In the genomic region with DNA sequence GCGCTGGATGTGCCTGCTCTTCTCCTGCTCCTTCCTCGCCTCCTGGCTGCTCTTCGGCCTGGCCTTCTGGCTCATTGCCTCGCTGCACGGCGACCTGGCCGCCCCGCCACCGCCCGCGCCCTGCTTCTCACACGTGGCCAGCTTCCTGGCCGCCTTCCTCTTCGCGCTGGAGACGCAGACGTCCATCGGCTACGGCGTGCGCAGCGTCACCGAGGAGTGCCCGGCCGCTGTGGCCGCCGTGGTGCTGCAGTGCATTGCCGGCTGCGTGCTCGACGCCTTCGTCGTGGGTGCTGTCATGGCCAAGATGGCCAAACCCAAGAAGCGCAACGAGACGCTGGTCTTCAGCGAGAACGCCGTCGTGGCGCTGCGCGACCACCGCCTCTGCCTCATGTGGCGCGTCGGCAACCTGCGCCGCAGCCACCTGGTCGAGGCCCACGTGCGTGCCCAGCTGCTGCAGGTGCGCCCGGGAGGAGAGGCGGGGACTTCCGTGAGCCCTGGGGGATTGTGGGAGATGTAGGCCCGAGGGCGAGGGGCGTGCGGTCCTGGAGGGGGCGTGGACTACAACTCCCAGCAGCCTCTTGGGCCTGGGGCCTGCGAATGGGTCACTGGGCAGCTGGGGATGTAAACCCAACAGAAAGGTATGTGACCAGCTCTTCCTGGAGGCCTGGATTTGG, we compare ENCODE assay signal across 1 cellular context.
TF ChIP-seq lines count a peak whose summit lies in the region.

No MANE protein-coding gene starts in this region.

TF ChIP-seq in K562, 482 proteins besides CTCF, POLR2A, EP300 and RAD21 (continued from another document and continues in another):
- TF ChIP-seq, protein P1, sequence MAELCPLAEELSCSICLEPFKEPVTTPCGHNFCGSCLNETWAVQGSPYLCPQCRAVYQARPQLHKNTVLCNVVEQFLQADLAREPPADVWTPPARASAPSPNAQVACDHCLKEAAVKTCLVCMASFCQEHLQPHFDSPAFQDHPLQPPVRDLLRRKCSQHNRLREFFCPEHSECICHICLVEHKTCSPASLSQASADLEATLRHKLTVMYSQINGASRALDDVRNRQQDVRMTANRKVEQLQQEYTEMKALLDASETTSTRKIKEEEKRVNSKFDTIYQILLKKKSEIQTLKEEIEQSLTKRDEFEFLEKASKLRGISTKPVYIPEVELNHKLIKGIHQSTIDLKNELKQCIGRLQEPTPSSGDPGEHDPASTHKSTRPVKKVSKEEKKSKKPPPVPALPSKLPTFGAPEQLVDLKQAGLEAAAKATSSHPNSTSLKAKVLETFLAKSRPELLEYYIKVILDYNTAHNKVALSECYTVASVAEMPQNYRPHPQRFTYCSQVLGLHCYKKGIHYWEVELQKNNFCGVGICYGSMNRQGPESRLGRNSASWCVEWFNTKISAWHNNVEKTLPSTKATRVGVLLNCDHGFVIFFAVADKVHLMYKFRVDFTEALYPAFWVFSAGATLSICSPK (IDR thresholded peaks at IDR 0.05; ENCODE audit: borderline replicate concordance), result no peak
- TF ChIP-seq ZBED1 (IDR thresholded peaks at IDR 0.05), result no peak
- TF ChIP-seq RBM15 (IDR thresholded peaks at IDR 0.05; ENCODE audit: insufficient read depth, low read length), result no peak
- no peak for TF ChIP-seq CREBBP (IDR thresholded peaks at IDR 0.05; ENCODE audit: low read depth, low read length)
- TF ChIP-seq, protein P2, sequence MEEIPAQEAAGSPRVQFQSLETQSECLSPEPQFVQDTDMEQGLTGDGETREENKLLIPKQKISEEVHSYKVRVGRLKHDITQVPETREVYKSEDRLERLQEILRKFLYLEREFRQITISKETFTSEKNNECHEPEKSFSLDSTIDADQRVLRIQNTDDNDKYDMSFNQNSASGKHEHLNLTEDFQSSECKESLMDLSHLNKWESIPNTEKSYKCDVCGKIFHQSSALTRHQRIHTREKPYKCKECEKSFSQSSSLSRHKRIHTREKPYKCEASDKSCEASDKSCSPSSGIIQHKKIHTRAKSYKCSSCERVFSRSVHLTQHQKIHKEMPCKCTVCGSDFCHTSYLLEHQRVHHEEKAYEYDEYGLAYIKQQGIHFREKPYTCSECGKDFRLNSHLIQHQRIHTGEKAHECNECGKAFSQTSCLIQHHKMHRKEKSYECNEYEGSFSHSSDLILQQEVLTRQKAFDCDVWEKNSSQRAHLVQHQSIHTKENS (CRISPR knock-in tag; IDR thresholded peaks at IDR 0.05), result no peak
- TF ChIP-seq, protein P3, sequence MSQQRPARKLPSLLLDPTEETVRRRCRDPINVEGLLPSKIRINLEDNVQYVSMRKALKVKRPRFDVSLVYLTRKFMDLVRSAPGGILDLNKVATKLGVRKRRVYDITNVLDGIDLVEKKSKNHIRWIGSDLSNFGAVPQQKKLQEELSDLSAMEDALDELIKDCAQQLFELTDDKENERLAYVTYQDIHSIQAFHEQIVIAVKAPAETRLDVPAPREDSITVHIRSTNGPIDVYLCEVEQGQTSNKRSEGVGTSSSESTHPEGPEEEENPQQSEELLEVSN (IDR thresholded peaks at IDR 0.05; ENCODE audit: borderline replicate concordance in 1 of 2, extremely low read depth in 1 of 2, insufficient read depth in 1 of 2, insufficient read length in 1 of 2, low read depth in 1 of 2, low read length in 1 of 2, poor library complexity in 1 of 2, severe bottlenecking in 1 of 2), result peak in 1 of 2 experiments; percentile 46
- no peak for TF ChIP-seq HNRNPH1 (optimal IDR thresholded peaks at IDR 0.05; ENCODE audit: low read depth, low read length)
- TF ChIP-seq ATF7 (IDR thresholded peaks at IDR 0.05), result no peak
- TF ChIP-seq, protein P4, sequence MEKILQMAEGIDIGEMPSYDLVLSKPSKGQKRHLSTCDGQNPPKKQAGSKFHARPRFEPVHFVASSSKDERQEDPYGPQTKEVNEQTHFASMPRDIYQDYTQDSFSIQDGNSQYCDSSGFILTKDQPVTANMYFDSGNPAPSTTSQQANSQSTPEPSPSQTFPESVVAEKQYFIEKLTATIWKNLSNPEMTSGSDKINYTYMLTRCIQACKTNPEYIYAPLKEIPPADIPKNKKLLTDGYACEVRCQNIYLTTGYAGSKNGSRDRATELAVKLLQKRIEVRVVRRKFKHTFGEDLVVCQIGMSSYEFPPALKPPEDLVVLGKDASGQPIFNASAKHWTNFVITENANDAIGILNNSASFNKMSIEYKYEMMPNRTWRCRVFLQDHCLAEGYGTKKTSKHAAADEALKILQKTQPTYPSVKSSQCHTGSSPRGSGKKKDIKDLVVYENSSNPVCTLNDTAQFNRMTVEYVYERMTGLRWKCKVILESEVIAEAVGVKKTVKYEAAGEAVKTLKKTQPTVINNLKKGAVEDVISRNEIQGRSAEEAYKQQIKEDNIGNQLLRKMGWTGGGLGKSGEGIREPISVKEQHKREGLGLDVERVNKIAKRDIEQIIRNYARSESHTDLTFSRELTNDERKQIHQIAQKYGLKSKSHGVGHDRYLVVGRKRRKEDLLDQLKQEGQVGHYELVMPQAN (IDR thresholded peaks at IDR 0.05; ENCODE audit: borderline replicate concordance), result no peak
- no peak for TF ChIP-seq TAF9B (IDR thresholded peaks at IDR 0.05; ENCODE audit: partially characterized antibody)
- TF ChIP-seq, protein P5, sequence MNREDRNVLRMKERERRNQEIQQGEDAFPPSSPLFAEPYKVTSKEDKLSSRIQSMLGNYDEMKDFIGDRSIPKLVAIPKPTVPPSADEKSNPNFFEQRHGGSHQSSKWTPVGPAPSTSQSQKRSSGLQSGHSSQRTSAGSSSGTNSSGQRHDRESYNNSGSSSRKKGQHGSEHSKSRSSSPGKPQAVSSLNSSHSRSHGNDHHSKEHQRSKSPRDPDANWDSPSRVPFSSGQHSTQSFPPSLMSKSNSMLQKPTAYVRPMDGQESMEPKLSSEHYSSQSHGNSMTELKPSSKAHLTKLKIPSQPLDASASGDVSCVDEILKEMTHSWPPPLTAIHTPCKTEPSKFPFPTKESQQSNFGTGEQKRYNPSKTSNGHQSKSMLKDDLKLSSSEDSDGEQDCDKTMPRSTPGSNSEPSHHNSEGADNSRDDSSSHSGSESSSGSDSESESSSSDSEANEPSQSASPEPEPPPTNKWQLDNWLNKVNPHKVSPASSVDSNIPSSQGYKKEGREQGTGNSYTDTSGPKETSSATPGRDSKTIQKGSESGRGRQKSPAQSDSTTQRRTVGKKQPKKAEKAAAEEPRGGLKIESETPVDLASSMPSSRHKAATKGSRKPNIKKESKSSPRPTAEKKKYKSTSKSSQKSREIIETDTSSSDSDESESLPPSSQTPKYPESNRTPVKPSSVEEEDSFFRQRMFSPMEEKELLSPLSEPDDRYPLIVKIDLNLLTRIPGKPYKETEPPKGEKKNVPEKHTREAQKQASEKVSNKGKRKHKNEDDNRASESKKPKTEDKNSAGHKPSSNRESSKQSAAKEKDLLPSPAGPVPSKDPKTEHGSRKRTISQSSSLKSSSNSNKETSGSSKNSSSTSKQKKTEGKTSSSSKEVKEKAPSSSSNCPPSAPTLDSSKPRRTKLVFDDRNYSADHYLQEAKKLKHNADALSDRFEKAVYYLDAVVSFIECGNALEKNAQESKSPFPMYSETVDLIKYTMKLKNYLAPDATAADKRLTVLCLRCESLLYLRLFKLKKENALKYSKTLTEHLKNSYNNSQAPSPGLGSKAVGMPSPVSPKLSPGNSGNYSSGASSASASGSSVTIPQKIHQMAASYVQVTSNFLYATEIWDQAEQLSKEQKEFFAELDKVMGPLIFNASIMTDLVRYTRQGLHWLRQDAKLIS (CRISPR knock-in tag; IDR thresholded peaks at IDR 0.05), result no peak
- TF ChIP-seq ZNF232 (CRISPR knock-in tag; IDR thresholded peaks at IDR 0.05), result no peak
- TF ChIP-seq MYC (IDR thresholded peaks at IDR 0.05; ENCODE audit: low read depth, low read length), result no peak
- TF ChIP-seq MYC (CRISPR knock-in tag; IDR thresholded peaks at IDR 0.05; ENCODE audit: borderline replicate concordance, low read depth), result no peak
- no peak for TF ChIP-seq CBFA2T3 (IDR thresholded peaks at IDR 0.05)
- no peak for TF ChIP-seq ZSCAN32 (CRISPR knock-in tag; IDR thresholded peaks at IDR 0.05)
- TF ChIP-seq ZNF717 (CRISPR knock-in tag; IDR thresholded peaks at IDR 0.05), result no peak
- no peak for TF ChIP-seq GATA2 (CRISPR knock-in tag; IDR thresholded peaks at IDR 0.05)
- no peak for TF ChIP-seq MEF2A (IDR thresholded peaks at IDR 0.05; ENCODE audit: control insufficient read depth, low read depth, low read length)
- peak; percentile 38; the same call in 1 of the 2 replicates for TF ChIP-seq NR2C1 (IDR thresholded peaks at IDR 0.05)
- peak; percentile 74 for TF ChIP-seq NR2C1 (tag; IDR thresholded peaks at IDR 0.05)
- TF ChIP-seq, protein P6, sequence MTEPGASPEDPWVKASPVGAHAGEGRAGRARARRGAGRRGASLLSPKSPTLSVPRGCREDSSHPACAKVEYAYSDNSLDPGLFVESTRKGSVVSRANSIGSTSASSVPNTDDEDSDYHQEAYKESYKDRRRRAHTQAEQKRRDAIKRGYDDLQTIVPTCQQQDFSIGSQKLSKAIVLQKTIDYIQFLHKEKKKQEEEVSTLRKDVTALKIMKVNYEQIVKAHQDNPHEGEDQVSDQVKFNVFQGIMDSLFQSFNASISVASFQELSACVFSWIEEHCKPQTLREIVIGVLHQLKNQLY (CRISPR knock-in tag; conservative IDR thresholded peaks at IDR 0.05), result no peak
- TF ChIP-seq TBL1XR1 (IDR thresholded peaks at IDR 0.05; ENCODE audit: low read length in 2 of 2), result no peak
- TF ChIP-seq ESRRA (IDR thresholded peaks at IDR 0.05; ENCODE audit: borderline replicate concordance, low read depth), result no peak
- no peak for TF ChIP-seq EWSR1 (IDR thresholded peaks at IDR 0.05; ENCODE audit: borderline replicate concordance, low read depth, partially characterized antibody)
- no peak for TF ChIP-seq MTA2 (IDR thresholded peaks at IDR 0.05; ENCODE audit: low read depth)
- TF ChIP-seq, protein P7, sequence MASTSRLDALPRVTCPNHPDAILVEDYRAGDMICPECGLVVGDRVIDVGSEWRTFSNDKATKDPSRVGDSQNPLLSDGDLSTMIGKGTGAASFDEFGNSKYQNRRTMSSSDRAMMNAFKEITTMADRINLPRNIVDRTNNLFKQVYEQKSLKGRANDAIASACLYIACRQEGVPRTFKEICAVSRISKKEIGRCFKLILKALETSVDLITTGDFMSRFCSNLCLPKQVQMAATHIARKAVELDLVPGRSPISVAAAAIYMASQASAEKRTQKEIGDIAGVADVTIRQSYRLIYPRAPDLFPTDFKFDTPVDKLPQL (IDR thresholded peaks at IDR 0.05; ENCODE audit: extremely low read depth, insufficient read length), result no peak
- TF ChIP-seq, protein P8, sequence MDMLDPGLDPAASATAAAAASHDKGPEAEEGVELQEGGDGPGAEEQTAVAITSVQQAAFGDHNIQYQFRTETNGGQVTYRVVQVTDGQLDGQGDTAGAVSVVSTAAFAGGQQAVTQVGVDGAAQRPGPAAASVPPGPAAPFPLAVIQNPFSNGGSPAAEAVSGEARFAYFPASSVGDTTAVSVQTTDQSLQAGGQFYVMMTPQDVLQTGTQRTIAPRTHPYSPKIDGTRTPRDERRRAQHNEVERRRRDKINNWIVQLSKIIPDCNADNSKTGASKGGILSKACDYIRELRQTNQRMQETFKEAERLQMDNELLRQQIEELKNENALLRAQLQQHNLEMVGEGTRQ (CRISPR knock-in tag; IDR thresholded peaks at IDR 0.05), result no peak
- peak; percentile 56 for TF ChIP-seq POLR2G (IDR thresholded peaks at IDR 0.05; ENCODE audit: low read depth, low read length)
- TF ChIP-seq, protein P9, sequence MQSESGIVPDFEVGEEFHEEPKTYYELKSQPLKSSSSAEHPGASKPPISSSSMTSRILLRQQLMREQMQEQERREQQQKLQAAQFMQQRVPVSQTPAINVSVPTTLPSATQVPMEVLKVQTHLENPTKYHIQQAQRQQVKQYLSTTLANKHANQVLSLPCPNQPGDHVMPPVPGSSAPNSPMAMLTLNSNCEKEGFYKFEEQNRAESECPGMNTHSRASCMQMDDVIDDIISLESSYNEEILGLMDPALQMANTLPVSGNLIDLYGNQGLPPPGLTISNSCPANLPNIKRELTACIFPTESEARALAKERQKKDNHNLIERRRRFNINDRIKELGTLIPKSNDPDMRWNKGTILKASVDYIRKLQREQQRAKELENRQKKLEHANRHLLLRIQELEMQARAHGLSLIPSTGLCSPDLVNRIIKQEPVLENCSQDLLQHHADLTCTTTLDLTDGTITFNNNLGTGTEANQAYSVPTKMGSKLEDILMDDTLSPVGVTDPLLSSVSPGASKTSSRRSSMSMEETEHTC (IDR thresholded peaks at IDR 0.05), result no peak
- no peak for TF ChIP-seq FOXP1 (CRISPR knock-in tag; IDR thresholded peaks at IDR 0.05)
- no peak for TF ChIP-seq LEF1 (IDR thresholded peaks at IDR 0.05)
- TF ChIP-seq TEAD1 (CRISPR knock-in tag; IDR thresholded peaks at IDR 0.05), result no peak
- no peak for TF ChIP-seq IFI16 (CRISPR knock-in tag; IDR thresholded peaks at IDR 0.05)
- no peak for TF ChIP-seq NUFIP1 (IDR thresholded peaks at IDR 0.05; ENCODE audit: partially characterized antibody)
- no peak for TF ChIP-seq NCOA4 (IDR thresholded peaks at IDR 0.05; ENCODE audit: partially characterized antibody)
- TF ChIP-seq, protein P10, sequence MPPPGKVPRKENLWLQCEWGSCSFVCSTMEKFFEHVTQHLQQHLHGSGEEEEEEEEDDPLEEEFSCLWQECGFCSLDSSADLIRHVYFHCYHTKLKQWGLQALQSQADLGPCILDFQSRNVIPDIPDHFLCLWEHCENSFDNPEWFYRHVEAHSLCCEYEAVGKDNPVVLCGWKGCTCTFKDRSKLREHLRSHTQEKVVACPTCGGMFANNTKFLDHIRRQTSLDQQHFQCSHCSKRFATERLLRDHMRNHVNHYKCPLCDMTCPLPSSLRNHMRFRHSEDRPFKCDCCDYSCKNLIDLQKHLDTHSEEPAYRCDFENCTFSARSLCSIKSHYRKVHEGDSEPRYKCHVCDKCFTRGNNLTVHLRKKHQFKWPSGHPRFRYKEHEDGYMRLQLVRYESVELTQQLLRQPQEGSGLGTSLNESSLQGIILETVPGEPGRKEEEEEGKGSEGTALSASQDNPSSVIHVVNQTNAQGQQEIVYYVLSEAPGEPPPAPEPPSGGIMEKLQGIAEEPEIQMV (tag; conservative IDR thresholded peaks at IDR 0.05; ENCODE audit: low read depth), result no peak
- TF ChIP-seq PML (IDR thresholded peaks at IDR 0.05; ENCODE audit: low read length), result no peak
- TF ChIP-seq SP1 (CRISPR knock-in tag; IDR thresholded peaks at IDR 0.05), result 0 out of 2 replicates have a peak, but pooled peaks have one; percentile 26
- no peak for TF ChIP-seq XRCC4 (IDR thresholded peaks at IDR 0.05; ENCODE audit: extremely low read depth, insufficient read depth, insufficient read length)
- no peak for TF ChIP-seq ILF3 (IDR thresholded peaks at IDR 0.05; ENCODE audit: borderline replicate concordance)
- TF ChIP-seq CHCHD3 (CRISPR knock-in tag; IDR thresholded peaks at IDR 0.05), result no peak
- no peak for TF ChIP-seq POU5F1 (IDR thresholded peaks at IDR 0.05; ENCODE audit: borderline replicate concordance, low read depth, low read length, partially characterized antibody)
- TF ChIP-seq ELF1 (tag; IDR thresholded peaks at IDR 0.05), result no peak
- TF ChIP-seq CHD2 (IDR thresholded peaks at IDR 0.05; ENCODE audit: low read depth, low read length), result no peak
- no peak for TF ChIP-seq GABPA (tag; conservative IDR thresholded peaks at IDR 0.05; ENCODE audit: low read depth)
- TF ChIP-seq RUNX1 (IDR thresholded peaks at IDR 0.05; ENCODE audit: low read depth), result no peak
- TF ChIP-seq, protein P11, sequence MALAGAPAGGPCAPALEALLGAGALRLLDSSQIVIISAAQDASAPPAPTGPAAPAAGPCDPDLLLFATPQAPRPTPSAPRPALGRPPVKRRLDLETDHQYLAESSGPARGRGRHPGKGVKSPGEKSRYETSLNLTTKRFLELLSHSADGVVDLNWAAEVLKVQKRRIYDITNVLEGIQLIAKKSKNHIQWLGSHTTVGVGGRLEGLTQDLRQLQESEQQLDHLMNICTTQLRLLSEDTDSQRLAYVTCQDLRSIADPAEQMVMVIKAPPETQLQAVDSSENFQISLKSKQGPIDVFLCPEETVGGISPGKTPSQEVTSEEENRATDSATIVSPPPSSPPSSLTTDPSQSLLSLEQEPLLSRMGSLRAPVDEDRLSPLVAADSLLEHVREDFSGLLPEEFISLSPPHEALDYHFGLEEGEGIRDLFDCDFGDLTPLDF (CRISPR knock-in tag; IDR thresholded peaks at IDR 0.05), result no peak
